Comparison of ENCODE assay signal across 1 cellular context in the genomic region with DNA sequence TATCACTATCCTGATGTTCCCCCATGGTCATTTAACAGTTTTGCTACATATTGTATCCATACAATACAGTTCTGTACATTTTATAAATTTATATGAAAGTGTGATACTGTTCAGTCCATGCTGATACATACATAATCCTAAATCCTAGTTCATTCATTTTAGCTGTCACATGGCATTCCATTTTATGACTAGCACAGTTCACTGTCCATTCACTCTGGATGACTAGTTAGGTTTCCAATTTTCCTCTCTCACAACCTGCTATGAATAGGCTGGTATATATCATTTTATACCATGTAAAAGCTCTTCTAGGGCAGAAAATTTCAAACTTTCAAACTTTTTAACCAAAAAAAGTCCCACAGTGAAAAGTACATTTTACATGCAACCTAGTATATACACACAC.
TF ChIP-seq lines count a peak whose summit lies in the region.

No MANE protein-coding gene starts in this region.

TF ChIP-seq in A549, 52 proteins besides CTCF, POLR2A, EP300 and RAD21 (continued from another document):
- no peak for TF ChIP-seq ZSCAN20 (CRISPR knock-in tag; IDR thresholded peaks at IDR 0.05)
- TF ChIP-seq, protein P1, sequence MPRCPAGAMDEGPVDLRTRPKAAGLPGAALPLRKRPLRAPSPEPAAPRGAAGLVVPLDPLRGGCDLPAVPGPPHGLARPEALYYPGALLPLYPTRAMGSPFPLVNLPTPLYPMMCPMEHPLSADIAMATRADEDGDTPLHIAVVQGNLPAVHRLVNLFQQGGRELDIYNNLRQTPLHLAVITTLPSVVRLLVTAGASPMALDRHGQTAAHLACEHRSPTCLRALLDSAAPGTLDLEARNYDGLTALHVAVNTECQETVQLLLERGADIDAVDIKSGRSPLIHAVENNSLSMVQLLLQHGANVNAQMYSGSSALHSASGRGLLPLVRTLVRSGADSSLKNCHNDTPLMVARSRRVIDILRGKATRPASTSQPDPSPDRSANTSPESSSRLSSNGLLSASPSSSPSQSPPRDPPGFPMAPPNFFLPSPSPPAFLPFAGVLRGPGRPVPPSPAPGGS (IDR thresholded peaks at IDR 0.05): no peak
TF ChIP-seq in A549: peak in this region for 0.
